11 cellular contexts compared by ENCODE assay signal in genomic region chr10:127577376-127577775, GRCh38.
DNase-seq lines count a peak whose midpoint lies in the region; ATAC-seq and TF ChIP-seq lines count a peak whose summit lies in the region.
"Had no signal": no experiment of that assay in that cellular context is flagged by ENCODE, and none has a peak within 500 bp of the region (broad histone marks: within the 10 kb centered on the region; RNA-seq: fewer than 3 reads in every experiment).

No MANE protein-coding gene starts in this region.

- peaks cover 4% of the 10 kb centered on the region for H3K27me3 ChIP-seq in RWPE2 (ENCODE audit: insufficient read depth, poor library complexity, severe bottlenecking)
- H3K27me3 ChIP-seq: Peyer's patch had no signal

- H3K36me3 ChIP-seq in RWPE2 (ENCODE audit: low read depth), result no peaks in the 10 kb centered on the region
- H3K36me3 ChIP-seq: Peyer's patch had no signal

- H3K4me1 ChIP-seq in RWPE2 (ENCODE audit: insufficient read depth, poor library complexity, severe bottlenecking), result no peaks in the 10 kb centered on the region
- H3K4me1 ChIP-seq: Peyer's patch had no signal

- DNase-seq in AG08395 (ENCODE audit: low spot score) (peak; percentile 10), HCEC 1CT (peak; percentile 3), RWPE2 (ENCODE audit: low spot score) (no peak), inferior parietal cortex (ENCODE audit: extremely low spot score) (peak; percentile 53), ecto neural progenitor cell (ENCODE audit: low spot score) (no peak), RWPE1 (ENCODE audit: low spot score) (no peak), SIG-M5 (lab: John Stamatoyannopoulos, UW) (no peak)
- DNase-seq: activated CD4-positive, alpha-beta memory T cell treated with anti-CD3 and anti-CD28 coated beads, Interleukin-2, amount 10 ng/mL, durations not matched to agents 7 days and 5 days; Peyer's patch; right cardiac atrium had no signal

- H3K27ac ChIP-seq in RWPE2 (ENCODE audit: poor library complexity, severe bottlenecking) (no peak overlapping the region), RWPE1 (no peak overlapping the region)
- H3K27ac ChIP-seq: Peyer's patch had no signal

- TF ChIP-seq CTCF in RWPE2 (IDR thresholded peaks at IDR 0.05; ENCODE audit: poor library complexity, severe bottlenecking), result peak; percentile 46
- no peak; the same call in none of the 2 replicates for TF ChIP-seq CTCF in RWPE1 (conservative IDR thresholded peaks at IDR 0.05; ENCODE audit: low read depth)

- ATAC-seq in RWPE2 (ENCODE audit: low read depth), result no peak
- ATAC-seq in GM18868 (IDR thresholded peaks at IDR 0.05; ENCODE audit: unreplicated experiment), result no peak
- ATAC-seq: right cardiac atrium had no signal

- no peak overlapping the region for H3K4me3 ChIP-seq in RWPE2 (ENCODE audit: severe bottlenecking)
- H3K4me3 ChIP-seq: Peyer's patch had no signal

- CTCF ChIA-PET in RWPE1 (lab: Yijun Ruan, JAX), result interaction anchor here (2.2 kb wide), 1 partner anchor 277 kb away, joined by 6 read pairs; no protein-coding TSS in a partner anchor

- POLR2A ChIA-PET in RWPE1 (lab: Yijun Ruan, JAX; ENCODE audit: low non-redundant PET), result no interaction called here

- H3K9me3 ChIP-seq in RWPE2 (ENCODE audit: severe bottlenecking), result no peaks in the 10 kb centered on the region
- H3K9me3 ChIP-seq: Peyer's patch had no signal

Comparison
In these comparisons a context has a peak if more than half of its experiments do, and no peak if none do; other contexts are left out.
1. DNase-seq: peak in AG08395 (single experiment), HCEC 1CT (single experiment) and inferior parietal cortex (single experiment); none in RWPE2 (single experiment), ecto neural progenitor cell (single experiment), RWPE1 (single experiment) and SIG-M5 (single experiment).